ENCODE assay signal across 21 cellular contexts in genomic region chr3:139778884-139779283, GRCh38.
"Had no signal": no experiment of that assay in that cellular context is flagged by ENCODE, and none has a peak within 500 bp of the region (broad histone marks: within the 10 kb centered on the region; RNA-seq: fewer than 3 reads in every experiment).

No MANE protein-coding gene starts in this region.

- DNase-seq: KBM-7; MV-4-11; NCI-H1048; NCI-H1105; NCI-H1417; NCI-H1436 treated with DMSO at 0.1 percent for 48 hours; NCI-H1694; NCI-H187 treated with DMSO at 0.1 percent for 48 hours; NCI-H2029 treated with DMSO at 0.1 percent for 48 hours; NCI-H2171 treated with DMSO at 0.1 percent for 48 hours; NCI-H2227 treated with DMSO at 0.1 percent for 48 hours; NCI-H524; NCI-H526 treated with DMSO at 0.1 percent for 48 hours; NCI-H748 treated with DMSO at 0.1 percent for 48 hours; NK-92 treated with Interleukin-12 subunit alpha and Interleukin-12 subunit beta, amount 100 ng/mL, for 24 hours; PC-9; Peyer's patch; SHP77 treated with DMSO at 0.1 percent for 48 hours had no signal

- H3K4me2 ChIP-seq: PC-9 had no signal

- H3K4me1 ChIP-seq: Peyer's patch had no signal

- H3K27ac ChIP-seq: PC-9, Peyer's patch, SJSA1, SK-N-MC had no signal

- H3K4me3 ChIP-seq: PC-9, Peyer's patch, SJSA1, SK-N-MC had no signal

- ATAC-seq: Right ventricle myocardium inferior had no signal

- H3K27me3 ChIP-seq: Peyer's patch, SJSA1 had no signal

- H3K36me3 ChIP-seq: Peyer's patch, SJSA1 had no signal

- H2AFZ ChIP-seq: PC-9 had no signal

- H3K9me3 ChIP-seq: Peyer's patch, SJSA1 had no signal
